Comparison of ENCODE assay signal across 9 cellular contexts in the genomic region with DNA sequence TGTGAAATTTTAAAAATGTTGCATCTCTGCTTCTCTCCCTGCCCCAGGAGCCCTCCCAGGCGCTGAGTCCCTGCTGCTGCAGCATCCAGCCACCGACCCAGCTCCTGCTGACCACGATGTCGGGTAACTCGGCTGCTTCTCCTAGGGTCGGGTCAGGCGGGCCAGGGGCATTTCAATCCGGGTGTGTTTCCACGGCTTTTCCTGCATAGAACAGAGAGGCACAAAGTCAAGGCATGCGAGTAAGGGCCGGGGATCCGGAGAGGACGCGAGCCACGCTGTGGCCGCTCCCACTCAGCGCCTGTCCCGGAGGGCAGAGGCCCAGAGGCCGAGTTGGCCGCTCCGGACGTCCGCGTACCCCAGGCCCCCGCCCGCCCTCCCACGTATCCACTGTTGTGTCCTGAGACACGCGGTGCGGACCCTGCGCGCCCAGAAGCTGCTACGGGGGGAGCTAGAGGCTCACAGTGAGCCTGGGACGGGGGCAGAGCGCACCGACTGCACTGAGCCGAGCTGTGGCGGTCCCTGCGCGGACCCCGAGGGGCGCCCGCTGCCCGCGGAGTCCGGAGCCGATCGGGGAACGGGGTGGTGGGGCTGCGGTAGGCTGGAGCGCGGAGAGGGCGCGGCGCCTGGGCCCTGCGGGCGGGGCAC. TPM values are rescaled to one million over a fixed set of nuclear protein-coding genes. Genes with fewer than 3 reads are reported as not detected.
DNase-seq lines count a peak whose midpoint lies in the region; ATAC-seq and TF ChIP-seq lines count a peak whose summit lies in the region.
"Had no signal": no experiment of that assay in that cellular context is flagged by ENCODE, and none has a peak within 500 bp of the region (broad histone marks: within the 10 kb centered on the region; RNA-seq: fewer than 3 reads in every experiment).

TSS of gene POU2AF3 (plus strand) at position 81 of the 645 bp plus-strand sequence. CDS start at position 117, 36 bp downstream.

- H3K27me3 ChIP-seq in NT2/D1 (ENCODE audit: insufficient read depth, insufficient read length) (peaks cover 32% of the 10 kb centered on the region), prostate gland (replicated peaks; ENCODE audit: insufficient read depth) (no peaks in the 10 kb centered on the region)

- intact Hi-C loops in prostate gland (cut with DNase I), result no loop called here

- H3K4me3 ChIP-seq in NT2/D1 (ENCODE audit: insufficient read length, low read depth), result peak within 1 kb of the TSS; percentile 63
- H3K4me3 ChIP-seq in foreskin fibroblast (ENCODE audit: low read depth in 1 of 2, low read length in 2 of 2), result peak within 1 kb of the TSS; percentile 37 to 60
- H3K4me3 ChIP-seq in prostate gland, result peak within 1 kb of the TSS; percentile 57 to 64

- TF ChIP-seq CTCF in foreskin fibroblast (IDR thresholded peaks at IDR 0.05; ENCODE audit: low read depth, low read length), result no peak
- no peak for TF ChIP-seq CTCF in prostate gland (IDR thresholded peaks at IDR 0.05)

- H3K4me1 ChIP-seq in NT2/D1 (ENCODE audit: insufficient read depth, insufficient read length), result no peaks in the 10 kb centered on the region
- no peaks in the 10 kb centered on the region for H3K4me1 ChIP-seq in prostate gland (replicated peaks)

- DNase-seq in NT2/D1 (ENCODE audit: low read depth, low spot score) (no peak), foreskin fibroblast (peak in 1 of 2 donors; percentile 23), prostate gland (ENCODE audit: low spot score) (no peak), amniotic stem cell (lab: John Stamatoyannopoulos, UW) (no peak), RKO (ENCODE audit: low spot score) (no peak)
- no peak for DNase-seq in stimulated activated CD4-positive, alpha-beta T cell treated with anti-CD3 and anti-CD28 coated beads, Interleukin-1b, Interleukin-23, amount 100 ng/mL, for 48 hours

- H3K36me3 ChIP-seq in NT2/D1 (ENCODE audit: insufficient read depth, insufficient read length, low read length), result no peaks in the 10 kb centered on the region
- no peaks in the 10 kb centered on the region for H3K36me3 ChIP-seq in prostate gland
- H3K36me3 ChIP-seq: neutrophil had no signal

- H3K9me3 ChIP-seq in NT2/D1 (ENCODE audit: insufficient read depth, low read length), result no peaks in the 10 kb centered on the region
- no peaks in the 10 kb centered on the region for H3K9me3 ChIP-seq in prostate gland
- H3K9me3 ChIP-seq: neutrophil had no signal

- H3K27ac ChIP-seq in prostate gland, result peak within 1 kb of the TSS; percentile 84 to 93
- H3K27ac ChIP-seq: neutrophil had no signal

- ATAC-seq in GM19397 (IDR thresholded peaks at IDR 0.05; ENCODE audit: unreplicated experiment), result peak; percentile 22
- ATAC-seq in GM18861 (IDR thresholded peaks at IDR 0.05; ENCODE audit: unreplicated experiment), result no peak

- peak within 1 kb of the TSS; percentile 80 for H3K9ac ChIP-seq in NT2/D1 (ENCODE audit: insufficient read length, low read depth)

- no peak for TF ChIP-seq POLR2A in prostate gland (IDR thresholded peaks at IDR 0.05)

- 7% methylated on average over 42 of the region's 57 CpGs for WGBS in prostate gland

RNA-seq across cellular contexts. Expression of gene POU2AF3, which starts in this region (rescaled TPM):
- 1 to 10 TPM; 7.7 to 9.5 TPM for total RNA-seq in prostate gland
